ENCODE assay signal across 10 cellular contexts in genomic region chr6:21992178-21992967, GRCh38.
DNase-seq lines count a peak whose midpoint lies in the region; ATAC-seq and TF ChIP-seq lines count a peak whose summit lies in the region.
"Had no signal": no experiment of that assay in that cellular context is flagged by ENCODE, and none has a peak within 500 bp of the region (broad histone marks: within the 10 kb centered on the region; RNA-seq: fewer than 3 reads in every experiment).

No MANE protein-coding gene starts in this region.

- BruUV-seq in Calu3 (replicated peaks; lab: Mats Ljungman, UMichigan) = no TSS peak

- no peak overlapping the region for H3K4me3 Mint-ChIP-seq in activated naive CD8-positive, alpha-beta T cell treated with anti-CD3 and anti-CD28 coated beads, Interleukin-2, amount 50 U/mL, for 24 hours
- no peak overlapping the region for H3K4me3 Mint-ChIP-seq in Calu3 (ENCODE audit: low read depth, unreplicated experiment)
- H3K4me3 Mint-ChIP-seq: activated B cell treated with CpG ODN at 0.5 μM for 24 hours had no signal

- intact Hi-C loops in Calu3 (cut with micrococcal nuclease; ENCODE audit: unreplicated experiment) (no loop called here), ascending aorta (cut with DNase I) (no loop called here)

- H3K79me1 ChIP-seq in mesenchymal stem cell (replicated peaks; ENCODE audit: low read length, poor library complexity, severe bottlenecking) = no peaks in the 10 kb centered on the region

- H3K18ac ChIP-seq in mesenchymal stem cell (ENCODE audit: low read depth in 1 of 2, low read length in 2 of 2) = peak overlapping the region in 1 of 2 experiments; percentile 6

- TF ChIP-seq CTCF in Calu3 (IDR thresholded peaks at IDR 0.05; ENCODE audit: unreplicated experiment) (no peak), ascending aorta (IDR thresholded peaks at IDR 0.05) (no peak)

- H3K4me1 ChIP-seq in mesenchymal stem cell (ENCODE audit: control insufficient read depth, insufficient read depth, low read depth, low read length) = no peaks in the 10 kb centered on the region
- H3K4me1 ChIP-seq in ascending aorta = no peaks in the 10 kb centered on the region

- no peak overlapping the region for H2AFZ ChIP-seq in mesenchymal stem cell (ENCODE audit: low read depth, low read length)

- H2AK5ac ChIP-seq in mesenchymal stem cell (ENCODE audit: low read length, severe bottlenecking) = no peak overlapping the region

- H3K14ac ChIP-seq in mesenchymal stem cell (ENCODE audit: low read length in 2 of 2) = no peak overlapping the region

- no peaks in the 10 kb centered on the region for H3K36me3 Mint-ChIP-seq in activated naive CD8-positive, alpha-beta T cell treated with anti-CD3 and anti-CD28 coated beads, Interleukin-2, amount 50 U/mL, for 24 hours (ENCODE audit: low read depth)
- no peaks in the 10 kb centered on the region for H3K36me3 Mint-ChIP-seq in Calu3 (ENCODE audit: insufficient read depth, unreplicated experiment)

- H2BK15ac ChIP-seq in mesenchymal stem cell (ENCODE audit: low read depth, poor library complexity, severe bottlenecking) = no peak overlapping the region

- H4K8ac ChIP-seq in mesenchymal stem cell (ENCODE audit: low read length) = no peak overlapping the region

- H3K9me3 Mint-ChIP-seq in activated naive CD8-positive, alpha-beta T cell treated with anti-CD3 and anti-CD28 coated beads, Interleukin-2, amount 50 U/mL, for 24 hours = peaks cover 3% of the 10 kb centered on the region
- H3K9me3 Mint-ChIP-seq in Calu3 (ENCODE audit: low read depth, unreplicated experiment) = no peaks in the 10 kb centered on the region
- H3K9me3 Mint-ChIP-seq: activated B cell treated with CpG ODN at 0.5 μM for 24 hours had no signal

- H3K9me3 ChIP-seq in KOPT-K1 (ENCODE audit: insufficient read depth, low read length, poor library complexity, severe bottlenecking) (no peaks in the 10 kb centered on the region), mesenchymal stem cell (ENCODE audit: control insufficient read depth, low read length) (no peaks in the 10 kb centered on the region), ascending aorta (no peaks in the 10 kb centered on the region)

- no peak overlapping the region for H3K4me3 ChIP-seq in mesenchymal stem cell (ENCODE audit: insufficient read depth in 1 of 2, low read depth in 1 of 2, low read length in 2 of 2)
- no peak overlapping the region for H3K4me3 ChIP-seq in ascending aorta

- 91% methylated on average over 4 of the region's 6 CpGs for WGBS in mesenchymal stem cell

- H3K36me3 ChIP-seq in KOPT-K1 (ENCODE audit: insufficient read depth, low read length) = peaks cover 44% of the 10 kb centered on the region
- no peaks in the 10 kb centered on the region for H3K36me3 ChIP-seq in mesenchymal stem cell (ENCODE audit: control insufficient read depth in 1 of 2, insufficient read depth in 2 of 2, low read depth in 1 of 2, low read length in 2 of 2)
- H3K36me3 ChIP-seq in ascending aorta = no peaks in the 10 kb centered on the region

- no peak overlapping the region for H4K91ac ChIP-seq in mesenchymal stem cell (ENCODE audit: low read length)

- peak; percentile 85 for DNase-seq in EH (ENCODE audit: low read depth)
- DNase-seq in activated naive CD8-positive, alpha-beta T cell treated with anti-CD3 and anti-CD28 coated beads, Interleukin-2, amount 50 U/mL, for 24 hours = no peak
- DNase-seq in mesenchymal stem cell = peak; percentile 75
- DNase-seq in Calu3 = no peak
- DNase-seq in ascending aorta (ENCODE audit: low spot score in 2 of 2) = no peak
- no peak for DNase-seq in KBM-7
- DNase-seq: activated B cell treated with CpG ODN at 0.5 μM for 24 hours, head of caudate nucleus had no signal

- H3K9ac ChIP-seq in mesenchymal stem cell (ENCODE audit: low read length) = no peak overlapping the region

- H3K4ac ChIP-seq in mesenchymal stem cell (ENCODE audit: low read depth in 1 of 2, low read length in 2 of 2) = peak overlapping the region in 1 of 2 experiments; percentile 63

- no peak overlapping the region for H3K27ac Mint-ChIP-seq in activated naive CD8-positive, alpha-beta T cell treated with anti-CD3 and anti-CD28 coated beads, Interleukin-2, amount 50 U/mL, for 24 hours
- no peak overlapping the region for H3K27ac Mint-ChIP-seq in Calu3 (ENCODE audit: unreplicated experiment)
- H3K27ac Mint-ChIP-seq: activated B cell treated with CpG ODN at 0.5 μM for 24 hours had no signal

- H3K27ac ChIP-seq in KOPT-K1 (ENCODE audit: low read depth, low read length, poor library complexity, severe bottlenecking) = peak overlapping the region; percentile 91
- no peak overlapping the region for H3K27ac ChIP-seq in mesenchymal stem cell (ENCODE audit: low read length, poor library complexity, severe bottlenecking)
- no peak overlapping the region for H3K27ac ChIP-seq in ascending aorta

- H3K4me1 Mint-ChIP-seq in activated naive CD8-positive, alpha-beta T cell treated with anti-CD3 and anti-CD28 coated beads, Interleukin-2, amount 50 U/mL, for 24 hours = peaks cover 12% of the 10 kb centered on the region
- H3K4me1 Mint-ChIP-seq in Calu3 (ENCODE audit: low read depth, unreplicated experiment) = peaks cover 31% of the 10 kb centered on the region

- no peak overlapping the region for H2BK5ac ChIP-seq in mesenchymal stem cell (ENCODE audit: low read depth, low read length, poor library complexity, severe bottlenecking)

- no peaks in the 10 kb centered on the region for H3K27me3 Mint-ChIP-seq in activated naive CD8-positive, alpha-beta T cell treated with anti-CD3 and anti-CD28 coated beads, Interleukin-2, amount 50 U/mL, for 24 hours
- H3K27me3 Mint-ChIP-seq in Calu3 (ENCODE audit: unreplicated experiment) = no peaks in the 10 kb centered on the region

- no peak overlapping the region for H3K23ac ChIP-seq in mesenchymal stem cell (ENCODE audit: low read length in 2 of 2)

- CTCF ChIA-PET in Calu3 (lab: Charles Lee) = interaction anchor here (0.6 to 1.0 kb wide), 2 partner anchors 42 to 292 kb away, joined by 3 to 4 read pairs; no protein-coding TSS in a partner anchor

- in situ Hi-C loops in KBM-7 (cut with MboI; ENCODE audit: low pct_unique_long_range_greater_than_20kb, low sequenced_read_pairs) = no loop called here

- H2BK120ac ChIP-seq in mesenchymal stem cell (ENCODE audit: low read depth, low read length) = no peak overlapping the region

- peak; percentile 86 for ATAC-seq in activated naive CD8-positive, alpha-beta T cell treated with anti-CD3 and anti-CD28 coated beads, Interleukin-2, amount 50 U/mL, for 24 hours
- no peak for ATAC-seq in HG03378 (IDR thresholded peaks at IDR 0.05; ENCODE audit: unreplicated experiment)

- H3K4me2 ChIP-seq in mesenchymal stem cell (ENCODE audit: low read length, poor library complexity, severe bottlenecking) = no peak overlapping the region

- H3K27me3 ChIP-seq in mesenchymal stem cell (ENCODE audit: control insufficient read depth in 1 of 2, insufficient read depth in 1 of 2, low read length in 2 of 2) (no peaks in the 10 kb centered on the region), ascending aorta (no peaks in the 10 kb centered on the region)

- H2BK12ac ChIP-seq in mesenchymal stem cell (ENCODE audit: low read length in 2 of 2) = peak overlapping the region; percentile 4 to 70

Comparison
In these comparisons a context has a peak if more than half of its experiments do, and no peak if none do; other contexts are left out.
1. DNase-seq: peak in EH (single experiment) and mesenchymal stem cell (single experiment); none in activated naive CD8-positive, alpha-beta T cell treated with anti-CD3 and anti-CD28 coated beads, Interleukin-2, amount 50 U/mL, for 24 hours (single experiment), Calu3 (single experiment), ascending aorta (0 of 2) and KBM-7 (single experiment).